18 cellular contexts compared by ENCODE assay signal in genomic region chr6:122652431-122652830, GRCh38. TPM values are rescaled to one million over a fixed set of nuclear protein-coding genes. Genes with fewer than 3 reads are reported as not detected.
DNase-seq lines count a peak whose midpoint lies in the region; ATAC-seq, FAIRE-seq and TF ChIP-seq lines count a peak whose summit lies in the region.
"Had no signal": no experiment of that assay in that cellular context is flagged by ENCODE, and none has a peak within 500 bp of the region (broad histone marks: within the 10 kb centered on the region; RNA-seq: fewer than 3 reads in every experiment).

No MANE protein-coding gene starts in this region.

- H3K4me1 Mint-ChIP-seq in astrocyte (ENCODE audit: low read depth, unreplicated experiment): peaks cover 50% of the 10 kb centered on the region
- H3K4me1 Mint-ChIP-seq: activated CD8-positive, alpha-beta memory T cell treated with anti-CD3 and anti-CD28 coated beads, Interleukin-2, amount 10 ng/mL, durations not matched to agents 7 days and 5 days had no signal

- H3K36me3 ChIP-seq in HEK293 (ENCODE audit: control insufficient read depth in 2 of 2, insufficient read depth in 1 of 2, low read length in 2 of 2) (no peaks in the 10 kb centered on the region), astrocyte (ENCODE audit: insufficient read depth, low read length) (no peaks in the 10 kb centered on the region), hepatocyte (replicated peaks; ENCODE audit: insufficient read depth, low read depth) (no peaks in the 10 kb centered on the region), smooth muscle cell (ENCODE audit: low read depth) (no peaks in the 10 kb centered on the region), ovary (no peaks in the 10 kb centered on the region)
- H3K36me3 ChIP-seq: right lobe of liver had no signal

- H3K27ac ChIP-seq in HEK293 (ENCODE audit: extremely low read depth, low read depth, low read length) (no peak overlapping the region), astrocyte (ENCODE audit: low read depth, low read length) (peak overlapping the region; percentile 61), hepatocyte (peak overlapping the region; percentile 90), smooth muscle cell (ENCODE audit: low read depth) (peak overlapping the region; percentile 66), ovary (no peak overlapping the region)
- H3K27ac ChIP-seq: right lobe of liver had no signal

- H3K4me2 ChIP-seq in astrocyte (ENCODE audit: low read length) (peak overlapping the region; percentile 58), hepatocyte (no peak overlapping the region), smooth muscle cell (peak overlapping the region; percentile 54)

- H3K36me3 Mint-ChIP-seq in astrocyte (ENCODE audit: low read depth, unreplicated experiment): peaks cover 12% of the 10 kb centered on the region
- H3K36me3 Mint-ChIP-seq: activated CD8-positive, alpha-beta memory T cell treated with anti-CD3 and anti-CD28 coated beads, Interleukin-2, amount 10 ng/mL, durations not matched to agents 7 days and 5 days had no signal

- H3K4me3 Mint-ChIP-seq in astrocyte (ENCODE audit: unreplicated experiment): no peak overlapping the region
- H3K4me3 Mint-ChIP-seq: activated CD8-positive, alpha-beta memory T cell treated with anti-CD3 and anti-CD28 coated beads, Interleukin-2, amount 10 ng/mL, durations not matched to agents 7 days and 5 days; effector memory CD8-positive, alpha-beta T cell; stimulated activated naive CD8-positive, alpha-beta T cell treated with anti-CD3 and anti-CD28 coated beads, Interleukin-15, Interleukin-2, amounts not matched to agents 100 ng/mL and 50 ng/mL, for 24 hours had no signal

- intact Hi-C loops in ovary (cut with DNase I): no loop called here

- H3K9me3 ChIP-seq in HEK293 (ENCODE audit: control insufficient read depth, insufficient read depth, low read depth, low read length): no peaks in the 10 kb centered on the region
- H3K9me3 ChIP-seq in astrocyte (ENCODE audit: insufficient read depth, low read depth, low read length): no peaks in the 10 kb centered on the region
- no peaks in the 10 kb centered on the region for H3K9me3 ChIP-seq in hepatocyte (ENCODE audit: low read depth)
- no peaks in the 10 kb centered on the region for H3K9me3 ChIP-seq in smooth muscle cell (replicated peaks; ENCODE audit: low read depth)
- no peaks in the 10 kb centered on the region for H3K9me3 ChIP-seq in ovary
- H3K9me3 ChIP-seq: right lobe of liver had no signal

- no peak for TF ChIP-seq EP300 in ovary (IDR thresholded peaks at IDR 0.05)

- H3K27ac Mint-ChIP-seq in astrocyte (ENCODE audit: unreplicated experiment): peak overlapping the region; percentile 64
- H3K27ac Mint-ChIP-seq: activated CD8-positive, alpha-beta memory T cell treated with anti-CD3 and anti-CD28 coated beads, Interleukin-2, amount 10 ng/mL, durations not matched to agents 7 days and 5 days; effector memory CD8-positive, alpha-beta T cell; stimulated activated naive CD8-positive, alpha-beta T cell treated with anti-CD3 and anti-CD28 coated beads, Interleukin-15, Interleukin-2, amounts not matched to agents 100 ng/mL and 50 ng/mL, for 24 hours had no signal

- H3K27me3 Mint-ChIP-seq in astrocyte (ENCODE audit: low read depth, unreplicated experiment): no peaks in the 10 kb centered on the region
- H3K27me3 Mint-ChIP-seq: activated CD8-positive, alpha-beta memory T cell treated with anti-CD3 and anti-CD28 coated beads, Interleukin-2, amount 10 ng/mL, durations not matched to agents 7 days and 5 days; effector memory CD8-positive, alpha-beta T cell; stimulated activated naive CD8-positive, alpha-beta T cell treated with anti-CD3 and anti-CD28 coated beads, Interleukin-15, Interleukin-2, amounts not matched to agents 100 ng/mL and 50 ng/mL, for 24 hours had no signal

- TF ChIP-seq POLR2A in GM12892 (IDR thresholded peaks at IDR 0.05; ENCODE audit: low read depth, low read length) (no peak), ovary (IDR thresholded peaks at IDR 0.05) (no peak)

- H3K9me3 Mint-ChIP-seq in astrocyte (ENCODE audit: unreplicated experiment): no peaks in the 10 kb centered on the region
- H3K9me3 Mint-ChIP-seq: stimulated activated naive CD8-positive, alpha-beta T cell treated with anti-CD3 and anti-CD28 coated beads, Interleukin-15, Interleukin-2, amounts not matched to agents 100 ng/mL and 50 ng/mL, for 24 hours had no signal

- peaks cover 1% of the 10 kb centered on the region; the same call in 1 of the 2 replicates for H3K4me1 ChIP-seq in HEK293 (ENCODE audit: control insufficient read depth, insufficient read depth, low read length)
- H3K4me1 ChIP-seq in astrocyte (ENCODE audit: insufficient read depth, low read length): peaks cover 35% of the 10 kb centered on the region
- peaks cover 21% of the 10 kb centered on the region for H3K4me1 ChIP-seq in hepatocyte (ENCODE audit: insufficient read depth)
- H3K4me1 ChIP-seq in smooth muscle cell (ENCODE audit: low read depth): peaks cover 7% of the 10 kb centered on the region
- H3K4me1 ChIP-seq in ovary (ENCODE audit: insufficient read depth): no peaks in the 10 kb centered on the region
- H3K4me1 ChIP-seq: right lobe of liver had no signal

- no peaks in the 10 kb centered on the region for H3K27me3 ChIP-seq in astrocyte (ENCODE audit: insufficient read depth, low read length)
- no peaks in the 10 kb centered on the region for H3K27me3 ChIP-seq in hepatocyte
- no peaks in the 10 kb centered on the region for H3K27me3 ChIP-seq in smooth muscle cell (ENCODE audit: low read depth)
- no peaks in the 10 kb centered on the region for H3K27me3 ChIP-seq in ovary
- H3K27me3 ChIP-seq: right lobe of liver had no signal

- CTCF ChIA-PET in HEK293 (lab: Yijun Ruan, JAX): interaction anchor here (0.7 kb wide), 1 partner anchor 165 kb away, joined by 4 read pairs; no protein-coding TSS in a partner anchor

- TF ChIP-seq CTCF in HEK293 (tag by site-specific recombination; IDR thresholded peaks at IDR 0.05) (no peak), astrocyte (IDR thresholded peaks at IDR 0.05; ENCODE audit: insufficient read depth, low read depth, low read length) (no peak), hepatocyte (IDR thresholded peaks at IDR 0.05; ENCODE audit: poor library complexity) (no peak), smooth muscle cell (IDR thresholded peaks at IDR 0.05; ENCODE audit: borderline replicate concordance, insufficient read depth, poor library complexity, severe bottlenecking) (no peak), ovary (IDR thresholded peaks at IDR 0.05) (no peak)

- no peaks in the 10 kb centered on the region for H3K9me2 ChIP-seq in hepatocyte (replicated peaks; ENCODE audit: insufficient read depth)

- DNase-seq in astrocyte (ENCODE audit: low read depth) (peak; percentile 80), hepatocyte (ENCODE audit: low spot score) (peak; percentile 53), smooth muscle cell (lab: John Stamatoyannopoulos, UW; ENCODE audit: unreplicated experiment) (no peak), GM12892 (ENCODE audit: insufficient read length) (no peak), ovary (no peak)
- DNase-seq: activated CD4-positive, alpha-beta T cell treated with anti-CD3 and anti-CD28 coated beads for 1 hour; activated CD8-positive, alpha-beta memory T cell treated with anti-CD3 and anti-CD28 coated beads, Interleukin-2, amount 10 ng/mL, durations not matched to agents 7 days and 5 days; AML-193; effector memory CD8-positive, alpha-beta T cell; NCI-H1105 treated with DMSO at 0.1 percent for 48 hours; NCI-H526 treated with DMSO at 0.1 percent for 48 hours; right lobe of liver; stimulated activated CD4-positive, alpha-beta T cell treated with anti-CD3 and anti-CD28 coated beads, Interleukin-1b, Interleukin-23, amount 100 ng/mL, for 48 hours; T-helper 9 cell had no signal

- H3F3A ChIP-seq in smooth muscle cell (ENCODE audit: low read depth): peaks cover 21% of the 10 kb centered on the region

- H3K9ac ChIP-seq in astrocyte (ENCODE audit: low read length) (peak overlapping the region; percentile 8), smooth muscle cell (ENCODE audit: low read depth) (no peak overlapping the region)

- FAIRE-seq in astrocyte (lab: Jason Lieb, UNC) (no peak), GM12892 (lab: Jason Lieb, UNC) (no peak)
- FAIRE-seq: urothelium cell line had no signal

- H3K79me2 ChIP-seq in astrocyte (ENCODE audit: insufficient read depth, low read length) (no peaks in the 10 kb centered on the region), hepatocyte (no peaks in the 10 kb centered on the region), smooth muscle cell (ENCODE audit: low read depth) (peaks cover 3% of the 10 kb centered on the region)

- no peak for ATAC-seq in GM21619 (IDR thresholded peaks at IDR 0.05; ENCODE audit: unreplicated experiment)
- ATAC-seq: activated CD8-positive, alpha-beta memory T cell treated with anti-CD3 and anti-CD28 coated beads, Interleukin-2, amount 10 ng/mL, durations not matched to agents 7 days and 5 days; effector memory CD8-positive, alpha-beta T cell had no signal

- WGBS in hepatocyte (ENCODE audit: low lambda C conversion rate, missing lambda C conversion rate): 77% methylated on average over 2 of the region's 2 CpGs
- 74% methylated on average over 2 of the region's 2 CpGs for WGBS in smooth muscle cell (ENCODE audit: low lambda C conversion rate)
- WGBS in ovary, 3 donors: 89 to 94% (median 92%) methylated on average over 2 of the region's 2 CpGs

- POLR2A ChIA-PET in HEK293 (lab: Yijun Ruan, JAX): interaction anchor here (0.6 kb wide), 1 partner anchor 137 kb away, joined by 3 read pairs; the partner anchor contains the start of gene SMPDL3A

- H4K20me1 ChIP-seq in astrocyte (ENCODE audit: insufficient read depth, low read length) (no peaks in the 10 kb centered on the region), hepatocyte (ENCODE audit: insufficient read depth, poor library complexity, severe bottlenecking) (no peaks in the 10 kb centered on the region), smooth muscle cell (ENCODE audit: low read depth) (peaks cover 4% of the 10 kb centered on the region)

- no peak overlapping the region for H2AFZ ChIP-seq in astrocyte (ENCODE audit: low read depth, low read length)
- H2AFZ ChIP-seq in hepatocyte: no peak overlapping the region
- no peak overlapping the region for H2AFZ ChIP-seq in smooth muscle cell (ENCODE audit: low read depth)

- H3K4me3 ChIP-seq in HEK293 (ENCODE audit: low read depth, low read length) (no peak overlapping the region), astrocyte (ENCODE audit: insufficient read depth, low read depth, low read length) (no peak overlapping the region), hepatocyte (no peak overlapping the region), smooth muscle cell (no peak overlapping the region), ovary (no peak overlapping the region)
- H3K4me3 ChIP-seq: right lobe of liver had no signal

TF ChIP-seq in HEK293, 187 proteins besides CTCF, POLR2A, EP300 and RAD21:
- peak; percentile 36; the same call in 1 of the 2 replicates for TF ChIP-seq EGR2 (tag by site-specific recombination; IDR thresholded peaks at IDR 0.05; ENCODE audit: low read depth)
- no peak for TF ChIP-seq SP7 (tag by site-specific recombination; IDR thresholded peaks at IDR 0.05)

RNA-seq across cellular contexts. Expression of gene PKIB, which starts 42.2 kb away (rescaled TPM):
- 64.1 and 74.6 TPM in 2 replicates for total RNA-seq in astrocyte
- total RNA-seq in hepatocyte: 144 and 172 TPM in 2 replicates
- polyA plus RNA-seq in hepatocyte: 73.8 and 77.6 TPM in 2 replicates
- 82.6 and 89.1 TPM in 2 replicates for total RNA-seq in smooth muscle cell
- polyA plus RNA-seq in smooth muscle cell: 58.2 and 65.6 TPM in 2 replicates
- polyA plus RNA-seq in GM12892 (2012; ENCODE audit: missing spikeins): 1.7 TPM
- 1 to 10 TPM in 3 of 7 donors, under 1 TPM in 3, not detected in 1; 0.36 to 2.7 (median 1.1) TPM for total RNA-seq in ovary
- under 1 TPM; 0.97 to 0.99 TPM for polyA plus RNA-seq in ovary

Comparison
In these comparisons a context has a peak if more than half of its experiments do, and no peak if none do; other contexts are left out.
1. H3K27ac ChIP-seq: peak in astrocyte (single experiment), hepatocyte (single experiment) and smooth muscle cell (single experiment); none in HEK293 (single experiment) and ovary (0 of 2).
2. DNase-seq: peak in astrocyte (single experiment) and hepatocyte (single experiment); none in smooth muscle cell (single experiment), GM12892 (single experiment) and ovary (0 of 5).
3. RNA of gene PKIB, which starts 42.2 kb away (total RNA-seq): 144 to 172 TPM in hepatocyte, 82.6 to 89.1 TPM in smooth muscle cell and 64.1 to 74.6 TPM in astrocyte; 0.36 to 2.7 TPM in ovary; every median in the first group is over 10 times any median in the second.